1 cellular context compared by ENCODE assay signal in the genomic region with DNA sequence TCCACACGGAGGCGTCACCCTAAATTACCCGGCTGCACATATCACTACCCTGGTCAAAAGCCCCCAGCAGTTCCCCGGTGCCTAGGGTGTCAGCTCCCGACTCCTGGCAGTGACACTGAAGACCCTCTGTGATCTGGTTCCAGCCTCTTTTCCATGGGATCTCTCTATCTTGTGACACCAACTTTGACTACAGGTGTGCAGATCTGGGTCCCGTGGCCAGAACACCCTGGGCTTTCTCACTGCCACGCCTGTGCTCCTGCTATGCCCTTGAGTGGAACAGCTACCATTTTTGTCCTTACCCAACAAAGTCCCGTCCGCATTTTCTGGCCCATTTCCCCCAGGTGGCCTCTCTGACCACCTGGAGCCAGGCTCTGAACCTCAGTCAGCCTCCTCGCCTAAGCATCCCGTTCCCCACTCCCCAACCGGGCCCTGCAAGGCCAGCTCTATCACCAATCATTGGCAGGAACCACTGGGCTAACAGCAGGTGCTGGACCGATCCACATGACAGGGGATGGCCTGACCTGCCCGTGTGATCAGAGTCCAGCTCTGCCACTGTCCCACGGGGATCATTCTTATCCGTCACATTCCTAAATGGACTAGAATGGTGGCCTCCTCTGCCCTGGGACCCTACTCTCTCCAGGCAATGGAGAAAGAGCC.
TF ChIP-seq lines count a peak whose summit lies in the region.

No MANE protein-coding gene starts in this region.

TF ChIP-seq in IMR-90, 13 proteins besides CTCF, POLR2A, EP300 and RAD21 (continued from another document):
- no peak for TF ChIP-seq NFE2L2 (IDR thresholded peaks at IDR 0.05; ENCODE audit: low read depth, low read length)
- TF ChIP-seq MAZ (IDR thresholded peaks at IDR 0.05; ENCODE audit: borderline replicate concordance, low read depth, low read length): no peak
- no peak for TF ChIP-seq RFX5 (IDR thresholded peaks at IDR 0.05; ENCODE audit: low read depth, low read length)
- TF ChIP-seq, protein P1, sequence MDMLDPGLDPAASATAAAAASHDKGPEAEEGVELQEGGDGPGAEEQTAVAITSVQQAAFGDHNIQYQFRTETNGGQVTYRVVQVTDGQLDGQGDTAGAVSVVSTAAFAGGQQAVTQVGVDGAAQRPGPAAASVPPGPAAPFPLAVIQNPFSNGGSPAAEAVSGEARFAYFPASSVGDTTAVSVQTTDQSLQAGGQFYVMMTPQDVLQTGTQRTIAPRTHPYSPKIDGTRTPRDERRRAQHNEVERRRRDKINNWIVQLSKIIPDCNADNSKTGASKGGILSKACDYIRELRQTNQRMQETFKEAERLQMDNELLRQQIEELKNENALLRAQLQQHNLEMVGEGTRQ (IDR thresholded peaks at IDR 0.05; ENCODE audit: low read depth, low read length): no peak
- TF ChIP-seq MXI1 (IDR thresholded peaks at IDR 0.05; ENCODE audit: borderline replicate concordance, low read depth, low read length): no peak
